In genomic region chr14:100586153-100586519, GRCh38 we compare ENCODE assay signal across 9 cellular contexts. TPM values are rescaled to one million over a fixed set of nuclear protein-coding genes. Genes with fewer than 3 reads are reported as not detected.
A peak's percentile ranks its signal among the peaks of the same experiment; 100 is the strongest.
DNase-seq lines count a peak whose midpoint lies in the region; ATAC-seq and TF ChIP-seq lines count a peak whose summit lies in the region.
"Had no signal": no experiment of that assay in that cellular context is flagged by ENCODE, and none has a peak within 500 bp of the region (broad histone marks: within the 10 kb centered on the region; RNA-seq: fewer than 3 reads in every experiment).

No MANE protein-coding gene starts in this region.

- WGBS in transverse colon (ENCODE audit: low coverage in 1 of 2), 2 donors: 72% methylated on average over 6 of the region's 16 CpGs; no CpG with 5 or more reads in 1 of the 2 donors

- H3K27me3 ChIP-seq in skeletal muscle satellite cell (ENCODE audit: control insufficient read depth, insufficient read depth, low read length): peaks cover 45% of the 10 kb centered on the region
- peaks cover 40% of the 10 kb centered on the region for H3K27me3 ChIP-seq in transverse colon

- DNase-seq in HFF-Myc (ENCODE audit: extremely low read depth, low read depth) (no peak), left cardiac atrium (peak; percentile 17), transverse colon (no peak), SKM-1 (lab: John Stamatoyannopoulos, UW; ENCODE audit: unreplicated experiment) (no peak), hepatic stellate cell (ENCODE audit: low spot score) (no peak)
- DNase-seq in stimulated activated CD8-positive, alpha-beta memory T cell treated with anti-CD3 and anti-CD28 coated beads, Interleukin-4, amount 100 ng/mL, for 48 hours: no peak

- peaks cover 6% of the 10 kb centered on the region for H3K27me3 Mint-ChIP-seq in activated naive CD4-positive, alpha-beta T cell treated with anti-CD3 and anti-CD28 coated beads, Interleukin-2, amount 50 U/mL, for 24 hours

- H3K4me3 ChIP-seq in HFF-Myc (replicated peaks; ENCODE audit: low read depth, low read length) (peak overlapping the region; percentile 54), skeletal muscle satellite cell (ENCODE audit: low read length) (peak overlapping the region; percentile 66), transverse colon (peak overlapping the region in 2 of 4 donors; percentile 47 to 76)

- no peaks in the 10 kb centered on the region for H3K36me3 Mint-ChIP-seq in activated naive CD4-positive, alpha-beta T cell treated with anti-CD3 and anti-CD28 coated beads, Interleukin-2, amount 50 U/mL, for 24 hours

- H3K9me3 ChIP-seq in skeletal muscle satellite cell (replicated peaks; ENCODE audit: low read length) (no peaks in the 10 kb centered on the region), transverse colon (no peaks in the 10 kb centered on the region)
- H3K9me3 ChIP-seq: SJSA1 had no signal

- TF ChIP-seq EP300 in transverse colon (IDR thresholded peaks at IDR 0.05; ENCODE audit: low read depth): no peak

- no peak for TF ChIP-seq POLR2A in transverse colon (IDR thresholded peaks at IDR 0.05)

- peak overlapping the region; percentile 36 for H3K9ac ChIP-seq in skeletal muscle satellite cell (ENCODE audit: low read depth, low read length)

- H3K9me3 Mint-ChIP-seq in activated naive CD4-positive, alpha-beta T cell treated with anti-CD3 and anti-CD28 coated beads, Interleukin-2, amount 50 U/mL, for 24 hours: no peaks in the 10 kb centered on the region

- no peaks in the 10 kb centered on the region for H3K36me3 ChIP-seq in skeletal muscle satellite cell (ENCODE audit: insufficient read depth, low read length)
- no peaks in the 10 kb centered on the region for H3K36me3 ChIP-seq in transverse colon
- H3K36me3 ChIP-seq: SJSA1 had no signal

- H3K4me1 ChIP-seq in skeletal muscle satellite cell (ENCODE audit: control insufficient read depth, insufficient read depth, low read length) (peaks cover 6% of the 10 kb centered on the region), transverse colon (peaks cover 0 to 8% (median 7%) of the 10 kb centered on the region in 4 donors)

- no peak overlapping the region for H3K27ac Mint-ChIP-seq in activated naive CD4-positive, alpha-beta T cell treated with anti-CD3 and anti-CD28 coated beads, Interleukin-2, amount 50 U/mL, for 24 hours

- H3K4me3 Mint-ChIP-seq in activated naive CD4-positive, alpha-beta T cell treated with anti-CD3 and anti-CD28 coated beads, Interleukin-2, amount 50 U/mL, for 24 hours: peak overlapping the region; percentile 53

- in situ Hi-C loops in transverse colon (cut with MboI; ENCODE audit: low pct_ligation_motif_present in 1 of 4, low pct_unique_long_range_greater_than_20kb in 1 of 4, low sequenced_read_pairs in 3 of 4): no loop called here

- intact Hi-C loops in left cardiac atrium (cut with DNase I): no loop called here
- intact Hi-C loops in transverse colon (cut with DNase I; ENCODE audit: low total_unique reads): no loop called here

- TF ChIP-seq CTCF in HFF-Myc (IDR thresholded peaks at IDR 0.05; ENCODE audit: low read depth, low read length, missing control alignments): no peak
- no peak for TF ChIP-seq CTCF in transverse colon (IDR thresholded peaks at IDR 0.05)

- no peak for ATAC-seq in left cardiac atrium

- no peaks in the 10 kb centered on the region for H3K4me1 Mint-ChIP-seq in activated naive CD4-positive, alpha-beta T cell treated with anti-CD3 and anti-CD28 coated beads, Interleukin-2, amount 50 U/mL, for 24 hours

- peak overlapping the region; percentile 86 for H3K4me2 ChIP-seq in skeletal muscle satellite cell (ENCODE audit: low read length)

- H3K27ac ChIP-seq in transverse colon: no peak overlapping the region
- H3K27ac ChIP-seq: SJSA1 had no signal

RNA-seq across cellular contexts. Expression of gene BEGAIN, which starts 1.1 kb away (rescaled TPM):
- total RNA-seq in left cardiac atrium (1 to 10 TPM; 1.7 to 2.1 TPM), transverse colon (1 to 10 TPM in 1 of 4 donors, under 1 TPM in 2, not detected in 1; 0.27 to 2.5 (median 0.37) TPM)
- total RNA-seq in skeletal muscle satellite cell (2012; rRNA removed): 1.7 and 2.0 TPM in 2 replicates
- total RNA-seq: SJSA1 had no signal
